Comparison of ENCODE assay signal across 17 cellular contexts in the genomic region with DNA sequence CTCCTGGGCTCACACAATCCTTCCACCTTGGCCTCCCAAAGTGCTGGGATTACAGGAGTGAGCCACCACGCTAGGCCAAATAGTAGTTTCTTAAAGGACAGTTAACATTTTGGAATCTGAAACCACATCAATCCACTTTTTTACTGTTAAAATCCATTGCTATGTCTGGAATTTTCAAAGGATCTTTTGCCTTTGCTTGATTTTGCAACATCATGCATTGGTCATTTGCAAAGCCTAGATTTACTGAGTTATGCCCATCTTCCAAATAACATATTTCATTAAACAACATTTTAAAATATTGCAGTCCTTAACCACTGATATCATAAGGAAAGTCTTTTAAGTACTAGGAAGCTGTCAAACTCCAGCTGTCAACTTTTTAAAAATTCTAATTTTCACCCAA. TPM values are rescaled to one million over a fixed set of nuclear protein-coding genes. Genes with fewer than 3 reads are reported as not detected.
DNase-seq lines count a peak whose midpoint lies in the region; ATAC-seq, FAIRE-seq and TF ChIP-seq lines count a peak whose summit lies in the region.
"Had no signal": no experiment of that assay in that cellular context is flagged by ENCODE, and none has a peak within 500 bp of the region (broad histone marks: within the 10 kb centered on the region; RNA-seq: fewer than 3 reads in every experiment).

No MANE protein-coding gene starts in this region.

- no peaks in the 10 kb centered on the region for H3K36me3 ChIP-seq in CD4-positive, alpha-beta memory T cell (ENCODE audit: insufficient read depth, low read length)
- H3K36me3 ChIP-seq in neural progenitor cell (peaks cover 7% of the 10 kb centered on the region), tibial nerve (no peaks in the 10 kb centered on the region), HepG2 (replicated peaks in 1 of 2; ENCODE audit: control insufficient read depth in 1 of 2, insufficient read depth in 2 of 2, low read length in 2 of 2) (no peaks in the 10 kb centered on the region)

- H2AFZ ChIP-seq in neural progenitor cell (replicated peaks) (no peak overlapping the region), HepG2 (ENCODE audit: low read length) (no peak overlapping the region)

- TF ChIP-seq EP300 in tibial nerve (IDR thresholded peaks at IDR 0.05): no peak
- no peak for TF ChIP-seq EP300 in HepG2 (IDR thresholded peaks at IDR 0.05; ENCODE audit: low read depth in 2 of 2, low read length in 2 of 2)
- no peak for TF ChIP-seq EP300 in HepG2 (CRISPR knock-in tag; IDR thresholded peaks at IDR 0.05; ENCODE audit: borderline replicate concordance)

- H3K27me3 Mint-ChIP-seq in CD4-positive, alpha-beta memory T cell: peaks cover 0 to 4% of the 10 kb centered on the region in 2 donors
- H3K27me3 Mint-ChIP-seq in activated T-helper 2 cell treated with anti-CD3 and anti-CD28 coated beads, Interferon-gamma antibody, Interleukin-2, Interleukin-4, amounts not matched to agents 10 μg/mL and 5 μg/mL and 100 μg/mL, durations not matched to agents 14 hours and 24 hours and 36 hours (ENCODE audit: low read depth): no peaks in the 10 kb centered on the region
- no peaks in the 10 kb centered on the region for H3K27me3 Mint-ChIP-seq in neural progenitor cell (ENCODE audit: insufficient read depth, low read depth)
- H3K27me3 Mint-ChIP-seq: activated CD4-positive, alpha-beta T cell treated with anti-CD3 and anti-CD28 coated beads, Interleukin-2, amount 10 ng/mL, durations not matched to agents 7 days and 5 days had no signal

- H4K20me1 ChIP-seq in neural progenitor cell (ENCODE audit: low read depth): peaks cover 73% of the 10 kb centered on the region
- H4K20me1 ChIP-seq in HepG2 (ENCODE audit: insufficient read depth, low read length): peaks cover 26% of the 10 kb centered on the region; the same call in 1 of the 2 replicates

- H3K27me3 ChIP-seq in CD4-positive, alpha-beta memory T cell (ENCODE audit: insufficient read depth, low read length): no peaks in the 10 kb centered on the region
- H3K27me3 ChIP-seq in neural progenitor cell (no peaks in the 10 kb centered on the region), tibial nerve (no peaks in the 10 kb centered on the region), HepG2 (ENCODE audit: control insufficient read depth in 1 of 2, insufficient read depth in 2 of 2, low read length in 2 of 2) (no peaks in the 10 kb centered on the region)
- H3K27me3 ChIP-seq: foreskin keratinocyte had no signal

- peaks cover 0 to 2% (median 0%) of the 10 kb centered on the region in 8 donors for H3K9me3 Mint-ChIP-seq in CD4-positive, alpha-beta memory T cell
- no peaks in the 10 kb centered on the region for H3K9me3 Mint-ChIP-seq in activated T-helper 2 cell treated with anti-CD3 and anti-CD28 coated beads, Interferon-gamma antibody, Interleukin-2, Interleukin-4, amounts not matched to agents 10 μg/mL and 5 μg/mL and 100 μg/mL, durations not matched to agents 14 hours and 24 hours and 36 hours
- H3K9me3 Mint-ChIP-seq in neural progenitor cell: peaks cover 2% of the 10 kb centered on the region
- H3K9me3 Mint-ChIP-seq: stimulated activated effector memory CD8-positive, alpha-beta T cell treated with anti-CD3 and anti-CD28 coated beads, Interleukin-12 subunit alpha, Interleukin-12 subunit beta, amount 100 ng/mL, for 72 hours had no signal

- CTCF ChIA-PET in CD4-positive, alpha-beta memory T cell (lab: Charles Lee; ENCODE audit: partially characterized antibody): interaction anchor here (4.5 kb wide), 1 partner anchor 11 kb away, joined by 17 read pairs; no protein-coding TSS in a partner anchor
- CTCF ChIA-PET in HepG2 (lab: Yijun Ruan, JAX; ENCODE audit: low intra/inter-chr PET ratio, low total read pairs): no interaction called here

- H3K4me1 ChIP-seq in CD4-positive, alpha-beta memory T cell (ENCODE audit: insufficient read depth, low read length): peaks cover 35% of the 10 kb centered on the region
- H3K4me1 ChIP-seq in neural progenitor cell (no peaks in the 10 kb centered on the region), tibial nerve (peaks cover 0 to 60% (median 12%) of the 10 kb centered on the region in 4 donors), HepG2 (ENCODE audit: insufficient read depth, low read length) (peaks cover 39% of the 10 kb centered on the region)

- peak overlapping the region in 6 of 7 donors; percentile 29 to 95 (median 58) for H3K27ac Mint-ChIP-seq in CD4-positive, alpha-beta memory T cell
- no peak overlapping the region for H3K27ac Mint-ChIP-seq in activated T-helper 2 cell treated with anti-CD3 and anti-CD28 coated beads, Interferon-gamma antibody, Interleukin-2, Interleukin-4, amounts not matched to agents 10 μg/mL and 5 μg/mL and 100 μg/mL, durations not matched to agents 14 hours and 24 hours and 36 hours
- no peak overlapping the region for H3K27ac Mint-ChIP-seq in neural progenitor cell
- H3K27ac Mint-ChIP-seq: activated CD4-positive, alpha-beta T cell treated with anti-CD3 and anti-CD28 coated beads, Interleukin-2, amount 10 ng/mL, durations not matched to agents 7 days and 5 days; stimulated activated effector memory CD8-positive, alpha-beta T cell treated with anti-CD3 and anti-CD28 coated beads, Interleukin-12 subunit alpha, Interleukin-12 subunit beta, amount 100 ng/mL, for 72 hours had no signal

- no peak overlapping the region for H3K4me3 ChIP-seq in CD4-positive, alpha-beta memory T cell (ENCODE audit: low read length in 2 of 2)
- H3K4me3 ChIP-seq in neural progenitor cell (no peak overlapping the region), tibial nerve (no peak overlapping the region), HepG2 (replicated peaks in 1 of 3; ENCODE audit: insufficient read depth in 1 of 3, low read depth in 2 of 3, low read length in 3 of 3) (no peak overlapping the region)

- BruUV-seq in HepG2 (replicated peaks; lab: Mats Ljungman, UMichigan): no TSS peak

- H3K4me2 ChIP-seq in neural progenitor cell (no peak overlapping the region), HepG2 (ENCODE audit: low read depth, low read length) (no peak overlapping the region)
- H3K4me2 ChIP-seq: KMS-11 had no signal

- ATAC-seq in HepG2: no peak
- ATAC-seq: foreskin keratinocyte; stimulated activated effector memory CD8-positive, alpha-beta T cell treated with anti-CD3 and anti-CD28 coated beads, Interleukin-12 subunit alpha, Interleukin-12 subunit beta, amount 100 ng/mL, for 72 hours had no signal

- in situ Hi-C loops in HepG2 (cut with HindIII; ENCODE audit: extremely low pct_ligation_motif_present, low pct_unique_long_range_greater_than_20kb): no loop called here

- H3K79me2 ChIP-seq in neural progenitor cell (ENCODE audit: low read depth): peaks cover 87% of the 10 kb centered on the region
- H3K79me2 ChIP-seq in HepG2 (ENCODE audit: insufficient read depth, low read length): peaks cover 71% of the 10 kb centered on the region

- H3K27ac ChIP-seq in CD4-positive, alpha-beta memory T cell (ENCODE audit: low read depth, low read length): no peak overlapping the region
- H3K27ac ChIP-seq in neural progenitor cell (no peak overlapping the region), substantia nigra (ENCODE audit: low read depth, low read length, poor library complexity, severe bottlenecking) (no peak overlapping the region), tibial nerve (peak overlapping the region in 1 of 4 donors; percentile 2), HepG2 (ENCODE audit: extremely low read length, insufficient read depth, low read length) (no peak overlapping the region)
- H3K27ac ChIP-seq: foreskin keratinocyte, KMS-11 had no signal

- no peak for TF ChIP-seq RAD21 in HepG2 (CRISPR knock-in tag; IDR thresholded peaks at IDR 0.05)

- no peaks in the 10 kb centered on the region for H3K9me3 ChIP-seq in CD4-positive, alpha-beta memory T cell (ENCODE audit: control insufficient read depth in 1 of 2, low read length in 2 of 2)
- H3K9me3 ChIP-seq in neural progenitor cell (ENCODE audit: low read depth): no peaks in the 10 kb centered on the region
- H3K9me3 ChIP-seq in tibial nerve: no peaks in the 10 kb centered on the region
- H3K9me3 ChIP-seq in HepG2 (ENCODE audit: low read length): no peaks in the 10 kb centered on the region

- no peak for TF ChIP-seq CTCF in neural progenitor cell (IDR thresholded peaks at IDR 0.05)
- TF ChIP-seq CTCF in tibial nerve (IDR thresholded peaks at IDR 0.05): no peak
- TF ChIP-seq CTCF in HepG2 (CRISPR knock-in tag; IDR thresholded peaks at IDR 0.05): no peak

- WGBS in tibial nerve, 2 donors: 54 to 92% methylated on average over 1 of the region's 1 CpG
- 95% methylated on average over 1 of the region's 1 CpG for WGBS in HepG2 (ENCODE audit: low lambda C conversion rate)

- no peak for FAIRE-seq in HepG2 (lab: Jason Lieb, UNC)
- FAIRE-seq: islet of Langerhans had no signal

- DNase-seq in CD4-positive, alpha-beta memory T cell: no peak
- no peak for DNase-seq in activated T-helper 2 cell treated with anti-CD3 and anti-CD28 coated beads, Interferon-gamma antibody, Interleukin-2, Interleukin-4, amounts not matched to agents 10 μg/mL and 5 μg/mL and 100 μg/mL, durations not matched to agents 14 hours and 24 hours and 36 hours (ENCODE audit: low spot score)
- DNase-seq in neural progenitor cell (ENCODE audit: low spot score): no peak
- no peak for DNase-seq in substantia nigra (lab: John Stamatoyannopoulos, UW)
- DNase-seq in tibial nerve (ENCODE audit: low spot score in 2 of 2): no peak
- DNase-seq in HepG2 (ENCODE audit: low spot score): no peak
- DNase-seq: activated CD4-positive, alpha-beta T cell treated with anti-CD3 and anti-CD28 coated beads, Interleukin-2, amount 10 ng/mL, durations not matched to agents 7 days and 5 days; AML-193; EL; foreskin keratinocyte; midbrain; NCI-H1436; NCI-H526; stimulated activated CD4-positive, alpha-beta T cell treated with anti-CD3 and anti-CD28 coated beads, Interleukin-2, amount 100 ng/mL, for 48 hours had no signal

- intact Hi-C loops in CD4-positive, alpha-beta memory T cell (cut with micrococcal nuclease): loop anchor here (5.0 kb wide), 2 partner anchors 156 to 381 kb away; partner anchors contain the start of genes C2CD4D and SNX27
- intact Hi-C loops in activated T-helper 2 cell treated with anti-CD3 and anti-CD28 coated beads, Interferon-gamma antibody, Interleukin-2, Interleukin-4, amounts not matched to agents 10 μg/mL and 5 μg/mL and 100 μg/mL, durations not matched to agents 14 hours and 24 hours and 36 hours (cut with micrococcal nuclease): loop anchor here (5.0 to 10.0 kb wide), 4 partner anchors 56 to 579 kb away; partner anchors contain the start of genes C2CD4D, CGN, RORC and S100A11
- intact Hi-C loops in HepG2 (cut with micrococcal nuclease; ENCODE audit: unreplicated experiment): no loop called here

- POLR2A ChIA-PET in CD4-positive, alpha-beta memory T cell (lab: Charles Lee; ENCODE audit: partially characterized antibody): interaction anchor here (5.1 kb wide), 1 partner anchor 18 kb away, joined by 38 read pairs; no protein-coding TSS in a partner anchor
- POLR2A ChIA-PET in HepG2 (lab: Yijun Ruan, JAX): interaction anchor here (0.7 kb wide), 2 partner anchors 23 to 80 kb away, joined by 3 to 4 read pairs; no protein-coding TSS in a partner anchor

- peak overlapping the region in 3 of 8 donors; percentile 21 to 44 (median 43) for H3K4me3 Mint-ChIP-seq in CD4-positive, alpha-beta memory T cell
- H3K4me3 Mint-ChIP-seq in activated T-helper 2 cell treated with anti-CD3 and anti-CD28 coated beads, Interferon-gamma antibody, Interleukin-2, Interleukin-4, amounts not matched to agents 10 μg/mL and 5 μg/mL and 100 μg/mL, durations not matched to agents 14 hours and 24 hours and 36 hours (ENCODE audit: low read depth): peak overlapping the region; percentile 8
- H3K4me3 Mint-ChIP-seq in neural progenitor cell: peak overlapping the region; percentile 71
- H3K4me3 Mint-ChIP-seq: activated CD4-positive, alpha-beta T cell treated with anti-CD3 and anti-CD28 coated beads, Interleukin-2, amount 10 ng/mL, durations not matched to agents 7 days and 5 days; stimulated activated effector memory CD8-positive, alpha-beta T cell treated with anti-CD3 and anti-CD28 coated beads, Interleukin-12 subunit alpha, Interleukin-12 subunit beta, amount 100 ng/mL, for 72 hours had no signal

- H3K4me1 Mint-ChIP-seq in CD4-positive, alpha-beta memory T cell: peaks cover 14 to 48% (median 27%) of the 10 kb centered on the region in 4 donors
- H3K4me1 Mint-ChIP-seq in activated T-helper 2 cell treated with anti-CD3 and anti-CD28 coated beads, Interferon-gamma antibody, Interleukin-2, Interleukin-4, amounts not matched to agents 10 μg/mL and 5 μg/mL and 100 μg/mL, durations not matched to agents 14 hours and 24 hours and 36 hours (ENCODE audit: low read depth): peaks cover 17% of the 10 kb centered on the region
- peaks cover 23% of the 10 kb centered on the region for H3K4me1 Mint-ChIP-seq in neural progenitor cell

- peaks cover 0 to 12% of the 10 kb centered on the region in 2 donors for H3K36me3 Mint-ChIP-seq in CD4-positive, alpha-beta memory T cell
- H3K36me3 Mint-ChIP-seq in activated T-helper 2 cell treated with anti-CD3 and anti-CD28 coated beads, Interferon-gamma antibody, Interleukin-2, Interleukin-4, amounts not matched to agents 10 μg/mL and 5 μg/mL and 100 μg/mL, durations not matched to agents 14 hours and 24 hours and 36 hours (ENCODE audit: low read depth): peaks cover 14% of the 10 kb centered on the region
- H3K36me3 Mint-ChIP-seq in neural progenitor cell: peaks cover 10% of the 10 kb centered on the region

- no peak overlapping the region for H3K9ac ChIP-seq in neural progenitor cell
- no peak overlapping the region for H3K9ac ChIP-seq in HepG2 (ENCODE audit: insufficient read depth, low read depth, low read length)
- H3K9ac ChIP-seq: KMS-11 had no signal

- peaks cover 25% of the 10 kb centered on the region for H3F3A ChIP-seq in neural progenitor cell (ENCODE audit: low read depth)

- TF ChIP-seq POLR2A in tibial nerve (IDR thresholded peaks at IDR 0.05) (no peak), HepG2 (IDR thresholded peaks at IDR 0.05; ENCODE audit: insufficient read depth in 1 of 2, low read depth in 2 of 2, low read length in 2 of 2) (no peak)

RNA-seq across cellular contexts. Expression of gene POGZ, which starts 3.3 kb away (rescaled TPM):
- total RNA-seq in CD4-positive, alpha-beta memory T cell: 100 to 1,000 TPM; 125 to 130 TPM
- polyA plus RNA-seq in CD4-positive, alpha-beta memory T cell: 1 to 10 TPM in 1 of 2 donors, under 1 TPM in 1; 0.87 to 6.5 TPM
- 89.1 and 93.7 TPM in 2 replicates for total RNA-seq in activated T-helper 2 cell treated with anti-CD3 and anti-CD28 coated beads, Interferon-gamma antibody, Interleukin-2, Interleukin-4, amounts not matched to agents 10 μg/mL and 5 μg/mL and 100 μg/mL, durations not matched to agents 14 hours and 24 hours and 36 hours
- total RNA-seq in neural progenitor cell (ENCODE audit: low replicate concordance): 61.5 and 71.6 TPM in 2 replicates
- 10 to 100 TPM; 67.2 to 81.0 (median 72.7) TPM for total RNA-seq in tibial nerve
- total RNA-seq in HepG2 (2016; rRNA removed; fragmentation: Illumina TruSeq; extraction: Trizol): 15.3 and 17.1 TPM in 2 replicates
- total RNA-seq in HepG2 (2016; cell fraction: cytosol; rRNA removed; fragmentation: Illumina TruSeq; extraction: Trizol; ENCODE audit: low read depth): 3.4 and 3.9 TPM in 2 replicates
- total RNA-seq in HepG2 (2016; cell fraction: insoluble cytoplasmic fraction; rRNA removed; fragmentation: Illumina TruSeq; extraction: Trizol): 14.3 and 16.4 TPM in 2 replicates
- total RNA-seq in HepG2 (2016; cell fraction: membrane; rRNA removed; fragmentation: Illumina TruSeq; extraction: Trizol): 7.3 and 9.4 TPM in 2 replicates
- total RNA-seq in HepG2 (2016; cell fraction: nucleus; rRNA removed; fragmentation: Illumina TruSeq; extraction: Trizol): 26.6 and 27.0 TPM in 2 replicates
- 45.6 and 46.9 TPM in 2 replicates for polyA plus RNA-seq in HepG2 (2011; rRNA removed)
- 14.1 and 15.0 TPM in 2 replicates for polyA plus RNA-seq in HepG2 (2011; cell fraction: cytosol; rRNA removed)
- 85.3 and 95.0 TPM in 2 replicates for polyA plus RNA-seq in HepG2 (2011; cell fraction: nucleus; rRNA removed)
- 22.9 and 30.0 TPM in 2 replicates for polyA plus RNA-seq in HepG2 (2012)
- polyA plus RNA-seq in HepG2 (2016; cell fraction: cytosol; fragmentation: Illumina TruSeq; extraction: Trizol; ENCODE audit: low read depth): 0.70 and 1.2 TPM in 2 replicates
- 18.4 and 20.8 TPM in 2 replicates for polyA plus RNA-seq in HepG2 (2016; cell fraction: insoluble cytoplasmic fraction; fragmentation: Illumina TruSeq; extraction: Trizol; ENCODE audit: low read depth)
- 2.7 and 2.9 TPM in 2 replicates for polyA plus RNA-seq in HepG2 (2016; cell fraction: membrane; fragmentation: Illumina TruSeq; extraction: Trizol; ENCODE audit: low read depth)
- 55.5 and 69.5 TPM in 2 replicates for polyA plus RNA-seq in HepG2 (2016; cell fraction: nucleus; fragmentation: Illumina TruSeq; extraction: Trizol; ENCODE audit: insufficient read depth, low read depth)
- 103 and 173 TPM in 2 replicates for polyA minus RNA-seq in HepG2 (2011; rRNA and poly(A)+ RNA removed; ENCODE audit: low replicate concordance)
- polyA minus RNA-seq in HepG2 (2011; cell fraction: cytosol; rRNA and poly(A)+ RNA removed): 25.2 and 28.6 TPM in 2 replicates
- 80.1 and 101 TPM in 2 replicates for polyA minus RNA-seq in HepG2 (2011; cell fraction: nucleus; rRNA and poly(A)+ RNA removed)

RNA-seq across cellular contexts. Expression of gene CGN, which starts 55.2 kb away (rescaled TPM):
- total RNA-seq in CD4-positive, alpha-beta memory T cell: 1 to 10 TPM in 1 of 2 experiments, under 1 TPM in 1; 0.81 to 1.4 TPM
- polyA plus RNA-seq in CD4-positive, alpha-beta memory T cell: 1 to 10 TPM in 1 of 2 donors, not detected in 1; 1.0 TPM
- total RNA-seq in activated T-helper 2 cell treated with anti-CD3 and anti-CD28 coated beads, Interferon-gamma antibody, Interleukin-2, Interleukin-4, amounts not matched to agents 10 μg/mL and 5 μg/mL and 100 μg/mL, durations not matched to agents 14 hours and 24 hours and 36 hours: 0.34 and 0.50 TPM in 2 replicates
- 5.4 and 12.4 TPM in 2 replicates for total RNA-seq in neural progenitor cell (ENCODE audit: low replicate concordance)
- total RNA-seq in tibial nerve: 1 to 10 TPM in 3 of 4 donors, under 1 TPM in 1; 0.63 to 4.9 (median 2.0) TPM
- total RNA-seq in HepG2 (2016; rRNA removed; fragmentation: Illumina TruSeq; extraction: Trizol): 0.24 and 0.75 TPM in 2 replicates
- total RNA-seq in HepG2 (2016; cell fraction: cytosol; rRNA removed; fragmentation: Illumina TruSeq; extraction: Trizol; ENCODE audit: low read depth): 0.20 and 0.88 TPM in 2 replicates
- 0.10 and 0.67 TPM in 2 replicates for total RNA-seq in HepG2 (2016; cell fraction: insoluble cytoplasmic fraction; rRNA removed; fragmentation: Illumina TruSeq; extraction: Trizol)
- total RNA-seq in HepG2 (2016; cell fraction: membrane; rRNA removed; fragmentation: Illumina TruSeq; extraction: Trizol): 0.19 and 0.28 TPM in 2 replicates
- 1.3 and 1.6 TPM in 2 replicates for total RNA-seq in HepG2 (2016; cell fraction: nucleus; rRNA removed; fragmentation: Illumina TruSeq; extraction: Trizol)
- 0.81 and 1.1 TPM in 2 replicates for polyA plus RNA-seq in HepG2 (2011; rRNA removed)
- 0.18 and 0.21 TPM in 2 replicates for polyA plus RNA-seq in HepG2 (2011; cell fraction: cytosol; rRNA removed)
- polyA plus RNA-seq in HepG2 (2011; cell fraction: nucleus; rRNA removed): 3.8 TPM in 2 replicates
- 1.7 and 3.2 TPM in 2 replicates for polyA plus RNA-seq in HepG2 (2012)
- polyA plus RNA-seq in HepG2 (2016; cell fraction: cytosol; fragmentation: Illumina TruSeq; extraction: Trizol; ENCODE audit: low read depth): 0.03 TPM in 1 of 2 replicates, not detected in the other
- polyA plus RNA-seq in HepG2 (2016; cell fraction: insoluble cytoplasmic fraction; fragmentation: Illumina TruSeq; extraction: Trizol; ENCODE audit: low read depth): 0.27 and 0.43 TPM in 2 replicates
- polyA plus RNA-seq in HepG2 (2016; cell fraction: membrane; fragmentation: Illumina TruSeq; extraction: Trizol; ENCODE audit: low read depth): 0.03 and 0.10 TPM in 2 replicates
- 2.3 and 2.8 TPM in 2 replicates for polyA plus RNA-seq in HepG2 (2016; cell fraction: nucleus; fragmentation: Illumina TruSeq; extraction: Trizol; ENCODE audit: insufficient read depth, low read depth)
- polyA minus RNA-seq in HepG2 (2011; rRNA and poly(A)+ RNA removed; ENCODE audit: low replicate concordance): 0.63 and 2.7 TPM in 2 replicates
- polyA minus RNA-seq in HepG2 (2011; cell fraction: cytosol; rRNA and poly(A)+ RNA removed): 0.70 TPM in 1 of 2 replicates, not detected in the other
- polyA minus RNA-seq in HepG2 (2011; cell fraction: nucleus; rRNA and poly(A)+ RNA removed): 2.7 and 3.9 TPM in 2 replicates

RNA-seq across cellular contexts. Expression of gene PSMB4, which starts 56.6 kb away (rescaled TPM):
- 100 to 1,000 TPM; 189 to 202 TPM for total RNA-seq in CD4-positive, alpha-beta memory T cell
- polyA plus RNA-seq in CD4-positive, alpha-beta memory T cell: 10 to 100 TPM; 68.2 to 85.7 TPM
- total RNA-seq in activated T-helper 2 cell treated with anti-CD3 and anti-CD28 coated beads, Interferon-gamma antibody, Interleukin-2, Interleukin-4, amounts not matched to agents 10 μg/mL and 5 μg/mL and 100 μg/mL, durations not matched to agents 14 hours and 24 hours and 36 hours: 443 and 458 TPM in 2 replicates
- total RNA-seq in neural progenitor cell (ENCODE audit: low replicate concordance): 267 and 321 TPM in 2 replicates
- total RNA-seq in tibial nerve: 100 to 1,000 TPM; 219 to 267 (median 232) TPM
- 336 and 414 TPM in 2 replicates for total RNA-seq in HepG2 (2016; rRNA removed; fragmentation: Illumina TruSeq; extraction: Trizol)
- 180 and 186 TPM in 2 replicates for total RNA-seq in HepG2 (2016; cell fraction: cytosol; rRNA removed; fragmentation: Illumina TruSeq; extraction: Trizol; ENCODE audit: low read depth)
- 337 and 459 TPM in 2 replicates for total RNA-seq in HepG2 (2016; cell fraction: insoluble cytoplasmic fraction; rRNA removed; fragmentation: Illumina TruSeq; extraction: Trizol)
- 216 and 229 TPM in 2 replicates for total RNA-seq in HepG2 (2016; cell fraction: membrane; rRNA removed; fragmentation: Illumina TruSeq; extraction: Trizol)
- total RNA-seq in HepG2 (2016; cell fraction: nucleus; rRNA removed; fragmentation: Illumina TruSeq; extraction: Trizol): 150 and 151 TPM in 2 replicates
- 364 and 383 TPM in 2 replicates for polyA plus RNA-seq in HepG2 (2011; rRNA removed)
- polyA plus RNA-seq in HepG2 (2011; cell fraction: cytosol; rRNA removed): 449 and 490 TPM in 2 replicates
- polyA plus RNA-seq in HepG2 (2011; cell fraction: nucleus; rRNA removed): 275 and 307 TPM in 2 replicates
- 200 and 247 TPM in 2 replicates for polyA plus RNA-seq in HepG2 (2012)
- polyA plus RNA-seq in HepG2 (2016; cell fraction: cytosol; fragmentation: Illumina TruSeq; extraction: Trizol; ENCODE audit: low read depth): 167 and 178 TPM in 2 replicates
- 392 and 404 TPM in 2 replicates for polyA plus RNA-seq in HepG2 (2016; cell fraction: insoluble cytoplasmic fraction; fragmentation: Illumina TruSeq; extraction: Trizol; ENCODE audit: low read depth)
- 186 and 200 TPM in 2 replicates for polyA plus RNA-seq in HepG2 (2016; cell fraction: membrane; fragmentation: Illumina TruSeq; extraction: Trizol; ENCODE audit: low read depth)
- 265 and 270 TPM in 2 replicates for polyA plus RNA-seq in HepG2 (2016; cell fraction: nucleus; fragmentation: Illumina TruSeq; extraction: Trizol; ENCODE audit: insufficient read depth, low read depth)
- 277 and 543 TPM in 2 replicates for polyA minus RNA-seq in HepG2 (2011; rRNA and poly(A)+ RNA removed; ENCODE audit: low replicate concordance)
- polyA minus RNA-seq in HepG2 (2011; cell fraction: cytosol; rRNA and poly(A)+ RNA removed): 101 and 117 TPM in 2 replicates
- polyA minus RNA-seq in HepG2 (2011; cell fraction: nucleus; rRNA and poly(A)+ RNA removed): 64.9 and 71.7 TPM in 2 replicates

Comparison
In these comparisons a context has a peak if more than half of its experiments do, and no peak if none do; other contexts are left out.
1. H3K27ac Mint-ChIP-seq: peak in CD4-positive, alpha-beta memory T cell (6 of 7); none in activated T-helper 2 cell treated with anti-CD3 and anti-CD28 coated beads, Interferon-gamma antibody, Interleukin-2, Interleukin-4, amounts not matched to agents 10 μg/mL and 5 μg/mL and 100 μg/mL, durations not matched to agents 14 hours and 24 hours and 36 hours (single experiment) and neural progenitor cell (single experiment).